In the genomic region with DNA sequence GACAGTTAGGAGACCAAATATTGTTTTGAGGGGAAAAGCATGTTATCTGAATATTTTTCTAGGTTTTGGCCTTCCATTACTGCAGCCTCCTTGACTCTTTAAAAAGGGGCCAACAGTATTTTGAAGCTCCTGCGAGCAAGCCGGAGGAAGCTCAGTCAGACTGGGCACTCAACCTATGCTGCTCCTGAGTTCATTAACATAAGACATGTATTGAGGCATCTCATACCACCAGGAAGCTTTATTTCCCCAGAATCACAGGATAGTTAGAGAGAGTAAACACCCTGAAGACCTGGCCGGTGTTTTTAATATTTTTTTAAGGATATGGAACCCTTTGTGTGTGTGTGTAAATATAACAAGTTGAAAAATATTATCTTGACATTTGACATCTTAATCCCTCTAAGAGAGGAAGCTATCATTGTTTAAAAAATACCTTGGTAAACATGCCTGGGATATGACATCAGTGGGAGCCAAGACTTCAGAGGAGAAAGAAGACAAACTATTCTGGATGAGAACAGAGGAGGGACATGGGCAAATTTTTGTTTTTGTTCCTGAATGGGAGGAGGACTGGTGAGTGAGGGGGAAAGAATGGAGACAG, we compare ENCODE assay signal across 1 cellular context.
TF ChIP-seq lines count a peak whose summit lies in the region.

No MANE protein-coding gene starts in this region.

TF ChIP-seq in A549, 52 proteins besides CTCF, POLR2A, EP300 and RAD21 (continued from another document):
- TF ChIP-seq CBX8 (IDR thresholded peaks at IDR 0.05) (no peak), REST (IDR thresholded peaks at IDR 0.05) (no peak), JUNB (IDR thresholded peaks at IDR 0.05) (peak; percentile 88), GATA3 (IDR thresholded peaks at IDR 0.05; ENCODE audit: borderline replicate concordance) (peak; percentile 91)
- TF ChIP-seq, protein P1, sequence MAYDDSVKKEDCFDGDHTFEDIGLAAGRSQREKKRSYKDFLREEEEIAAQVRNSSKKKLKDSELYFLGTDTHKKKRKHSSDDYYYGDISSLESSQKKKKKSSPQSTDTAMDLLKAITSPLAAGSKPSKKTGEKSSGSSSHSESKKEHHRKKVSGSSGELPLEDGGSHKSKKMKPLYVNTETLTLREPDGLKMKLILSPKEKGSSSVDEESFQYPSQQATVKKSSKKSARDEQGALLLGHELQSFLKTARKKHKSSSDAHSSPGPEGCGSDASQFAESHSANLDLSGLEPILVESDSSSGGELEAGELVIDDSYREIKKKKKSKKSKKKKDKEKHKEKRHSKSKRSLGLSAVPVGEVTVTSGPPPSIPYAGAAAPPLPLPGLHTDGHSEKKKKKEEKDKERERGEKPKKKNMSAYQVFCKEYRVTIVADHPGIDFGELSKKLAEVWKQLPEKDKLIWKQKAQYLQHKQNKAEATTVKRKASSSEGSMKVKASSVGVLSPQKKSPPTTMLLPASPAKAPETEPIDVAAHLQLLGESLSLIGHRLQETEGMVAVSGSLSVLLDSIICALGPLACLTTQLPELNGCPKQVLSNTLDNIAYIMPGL (CRISPR knock-in tag; IDR thresholded peaks at IDR 0.05; ENCODE audit: borderline replicate concordance): no peak
